16 cellular contexts compared by ENCODE assay signal in genomic region chr10:1293636-1294440, GRCh38.
DNase-seq lines count a peak whose midpoint lies in the region; ATAC-seq and TF ChIP-seq lines count a peak whose summit lies in the region.
"Had no signal": no experiment of that assay in that cellular context is flagged by ENCODE, and none has a peak within 500 bp of the region (broad histone marks: within the 10 kb centered on the region; RNA-seq: fewer than 3 reads in every experiment).

No MANE protein-coding gene starts in this region.

- H3K4me1 ChIP-seq in iPS-18a (ENCODE audit: control insufficient read depth, low read depth, low read length), result peaks cover 26% of the 10 kb centered on the region
- H3K4me1 ChIP-seq in parathyroid adenoma, result peaks cover 13% of the 10 kb centered on the region
- H3K4me1 ChIP-seq: body of pancreas had no signal

- H3K27me3 ChIP-seq in iPS-18a (ENCODE audit: control insufficient read depth, insufficient read depth, low read length), result no peaks in the 10 kb centered on the region
- H3K27me3 ChIP-seq in parathyroid adenoma (ENCODE audit: control insufficient read depth, insufficient read depth, low read length), result no peaks in the 10 kb centered on the region

- CTCF ChIA-PET in WTC11 (lab: Charles Lee), result interaction anchor here (1.2 to 2.1 kb wide), 2 partner anchors 65 to 75 kb away, joined by 3 to 12 read pairs; no protein-coding TSS in a partner anchor
- CTCF ChIA-PET in activated CD4-positive, alpha-beta memory T cell treated with anti-CD3 and anti-CD28 coated beads, Interleukin-2, amount 10 ng/mL, durations not matched to agents 7 days and 5 days (lab: Charles Lee), result no interaction called here

- peak overlapping the region; percentile 78 for H3K27ac Mint-ChIP-seq in WTC11
- H3K27ac Mint-ChIP-seq in activated CD4-positive, alpha-beta memory T cell treated with anti-CD3 and anti-CD28 coated beads, Interleukin-2, amount 10 ng/mL, durations not matched to agents 7 days and 5 days, result no peak overlapping the region
- H3K27ac Mint-ChIP-seq: progenitor cell of endocrine pancreas had no signal

- H3K27ac ChIP-seq in iPS-18a (ENCODE audit: low read length) (peak overlapping the region; percentile 54), parathyroid adenoma (peak overlapping the region; percentile 64)
- H3K27ac ChIP-seq: body of pancreas had no signal

- peaks cover 59% of the 10 kb centered on the region for H3K4me1 Mint-ChIP-seq in WTC11
- no peaks in the 10 kb centered on the region for H3K4me1 Mint-ChIP-seq in activated CD4-positive, alpha-beta memory T cell treated with anti-CD3 and anti-CD28 coated beads, Interleukin-2, amount 10 ng/mL, durations not matched to agents 7 days and 5 days

- no peaks in the 10 kb centered on the region for H3K9me3 ChIP-seq in iPS-18a (ENCODE audit: control insufficient read depth, low read depth, low read length)
- H3K9me3 ChIP-seq in parathyroid adenoma (ENCODE audit: control insufficient read depth, low read length), result no peaks in the 10 kb centered on the region
- H3K9me3 ChIP-seq: body of pancreas had no signal

- peaks cover 6% of the 10 kb centered on the region for H3K27me3 Mint-ChIP-seq in WTC11 (ENCODE audit: low read depth)
- H3K27me3 Mint-ChIP-seq in activated CD4-positive, alpha-beta memory T cell treated with anti-CD3 and anti-CD28 coated beads, Interleukin-2, amount 10 ng/mL, durations not matched to agents 7 days and 5 days, result peaks cover 5% of the 10 kb centered on the region

- no peaks in the 10 kb centered on the region for H3K79me2 ChIP-seq in parathyroid adenoma

- TF ChIP-seq CTCF in WTC11 (IDR thresholded peaks at IDR 0.05), result no peak
- no peak for TF ChIP-seq CTCF in parathyroid adenoma (IDR thresholded peaks at IDR 0.05)

- H3K36me3 ChIP-seq in iPS-18a (ENCODE audit: control insufficient read depth, low read depth, low read length), result no peaks in the 10 kb centered on the region
- no peaks in the 10 kb centered on the region for H3K36me3 ChIP-seq in parathyroid adenoma (ENCODE audit: control insufficient read depth, insufficient read depth, low read length)

- H3K4me3 Mint-ChIP-seq in WTC11, result peak overlapping the region; percentile 53
- no peak overlapping the region for H3K4me3 Mint-ChIP-seq in activated CD4-positive, alpha-beta memory T cell treated with anti-CD3 and anti-CD28 coated beads, Interleukin-2, amount 10 ng/mL, durations not matched to agents 7 days and 5 days
- H3K4me3 Mint-ChIP-seq: stimulated activated naive CD8-positive, alpha-beta T cell treated with anti-CD3 and anti-CD28 coated beads, Interleukin-15, amount 100 ng/mL, for 72 hours had no signal

- H3K36me3 Mint-ChIP-seq in WTC11, result peaks cover 9% of the 10 kb centered on the region
- no peaks in the 10 kb centered on the region for H3K36me3 Mint-ChIP-seq in activated CD4-positive, alpha-beta memory T cell treated with anti-CD3 and anti-CD28 coated beads, Interleukin-2, amount 10 ng/mL, durations not matched to agents 7 days and 5 days (ENCODE audit: low read depth)

- POLR2A ChIA-PET in WTC11 (lab: Charles Lee), result no interaction called here
- POLR2A ChIA-PET in activated CD4-positive, alpha-beta memory T cell treated with anti-CD3 and anti-CD28 coated beads, Interleukin-2, amount 10 ng/mL, durations not matched to agents 7 days and 5 days (lab: Charles Lee), result no interaction called here

- H2AFZ ChIP-seq in parathyroid adenoma, result no peak overlapping the region

- peaks cover 9% of the 10 kb centered on the region for H3K9me3 Mint-ChIP-seq in WTC11
- H3K9me3 Mint-ChIP-seq in activated CD4-positive, alpha-beta memory T cell treated with anti-CD3 and anti-CD28 coated beads, Interleukin-2, amount 10 ng/mL, durations not matched to agents 7 days and 5 days, result no peaks in the 10 kb centered on the region
- H3K9me3 Mint-ChIP-seq: stimulated activated naive CD8-positive, alpha-beta T cell treated with anti-CD3 and anti-CD28 coated beads, Interleukin-15, amount 100 ng/mL, for 72 hours had no signal

- H3K4me3 ChIP-seq in iPS-18a (ENCODE audit: low read length) (peak overlapping the region; percentile 44), parathyroid adenoma (ENCODE audit: low read depth, low read length) (no peak overlapping the region)
- H3K4me3 ChIP-seq: body of pancreas had no signal

- peak overlapping the region; percentile 52 for H3K4me2 ChIP-seq in parathyroid adenoma (ENCODE audit: low read length)

- ATAC-seq in WTC11, result no peak
- ATAC-seq in HG02610 (IDR thresholded peaks at IDR 0.05; ENCODE audit: unreplicated experiment), result no peak
- ATAC-seq: body of pancreas; stimulated activated naive CD8-positive, alpha-beta T cell treated with anti-CD3 and anti-CD28 coated beads, Interleukin-15, amount 100 ng/mL, for 72 hours had no signal

- H3K9ac ChIP-seq in iPS-18a (ENCODE audit: low read length) (peak overlapping the region; percentile 40), parathyroid adenoma (no peak overlapping the region)

- DNase-seq in DMS 273 (lab: John Stamatoyannopoulos, UW; ENCODE audit: unreplicated experiment) (peak; percentile 76), WTC11 (ENCODE audit: low spot score) (no peak), AML-193 (lab: John Stamatoyannopoulos, UW) (no peak), NCI-H2107 (lab: John Stamatoyannopoulos, UW) (no peak)
- no peak for DNase-seq in activated CD4-positive, alpha-beta memory T cell treated with anti-CD3 and anti-CD28 coated beads, Interleukin-2, amount 10 ng/mL, durations not matched to agents 7 days and 5 days
- DNase-seq: activated CD4-positive, alpha-beta T cell treated with anti-CD3 and anti-CD28 coated beads for 48 hours; activated naive CD4-positive, alpha-beta T cell treated with anti-CD3 and anti-CD28 coated beads, Interleukin-2, amount 50 U/mL, for 16 hours; body of pancreas; effector memory CD4-positive, alpha-beta T cell; GDM1; NCI-H345; stimulated activated naive CD8-positive, alpha-beta T cell treated with anti-CD3 and anti-CD28 coated beads, Interleukin-15, amount 100 ng/mL, for 72 hours had no signal

TF ChIP-seq in WTC11, 78 proteins besides CTCF, POLR2A, EP300 and RAD21:
- TF ChIP-seq NR3C1 (CRISPR knock-in tag; conservative IDR thresholded peaks at IDR 0.05; ENCODE audit: low read depth), result no peak
- TF ChIP-seq MYBL2 (CRISPR knock-in tag; IDR thresholded peaks at IDR 0.05), result no peak
- no peak for TF ChIP-seq MLX (CRISPR knock-in tag; IDR thresholded peaks at IDR 0.05)
- TF ChIP-seq MAX (CRISPR knock-in tag; IDR thresholded peaks at IDR 0.05), result 0 out of 2 replicates have a peak, but pooled peaks have one; percentile 35
- TF ChIP-seq FOXP1 (CRISPR knock-in tag; IDR thresholded peaks at IDR 0.05; ENCODE audit: borderline replicate concordance), result no peak
